Comparison of ENCODE assay signal across 1 cellular context in the genomic region with DNA sequence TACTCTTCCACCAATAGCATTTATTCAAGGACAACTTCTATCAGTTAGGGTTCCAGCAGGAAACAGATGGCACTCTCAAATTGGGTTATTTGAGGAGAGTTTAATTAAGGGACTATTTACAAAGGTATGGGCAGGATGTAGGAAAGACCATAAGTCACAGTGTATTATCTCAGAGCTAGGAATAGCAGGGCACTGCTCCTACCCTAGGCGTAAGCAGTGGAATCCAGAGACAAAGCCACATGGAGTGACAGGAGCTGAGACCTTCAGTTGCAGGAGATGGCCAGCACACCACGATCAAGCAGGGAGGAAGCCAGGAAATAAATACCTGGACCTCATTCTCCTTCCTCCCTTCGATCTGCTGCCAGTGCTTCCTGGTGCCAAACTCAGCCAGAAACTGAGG.
TF ChIP-seq lines count a peak whose summit lies in the region.

No MANE protein-coding gene starts in this region.

TF ChIP-seq in H1, 55 proteins besides CTCF, POLR2A, EP300 and RAD21:
- TF ChIP-seq CHD7 (IDR thresholded peaks at IDR 0.05; ENCODE audit: insufficient replicate concordance, low read length), result no peak
- no peak for TF ChIP-seq KDM5A (IDR thresholded peaks at IDR 0.05; ENCODE audit: low read length)
- no peak for TF ChIP-seq POLR2AphosphoS5 (IDR thresholded peaks at IDR 0.05; ENCODE audit: low read depth, low read length)
- no peak for TF ChIP-seq SP1 (IDR thresholded peaks at IDR 0.05; ENCODE audit: low read depth, low read length)
- TF ChIP-seq SP4 (IDR thresholded peaks at IDR 0.05; ENCODE audit: low read length), result no peak
- TF ChIP-seq MAFK (IDR thresholded peaks at IDR 0.05; ENCODE audit: low read depth, low read length), result no peak
- TF ChIP-seq JUND (IDR thresholded peaks at IDR 0.05; ENCODE audit: low read length), result no peak
- TF ChIP-seq EGR1 (IDR thresholded peaks at IDR 0.05; ENCODE audit: borderline replicate concordance, low read depth, low read length), result no peak
- TF ChIP-seq NANOG (IDR thresholded peaks at IDR 0.05; ENCODE audit: insufficient read depth, low read depth, low read length, poor library complexity, severe bottlenecking), result no peak
- TF ChIP-seq TBP (IDR thresholded peaks at IDR 0.05; ENCODE audit: low read depth, low read length), result no peak
- TF ChIP-seq POU5F1 (IDR thresholded peaks at IDR 0.05; ENCODE audit: low read depth, low read length), result no peak
- TF ChIP-seq NRF1 (IDR thresholded peaks at IDR 0.05; ENCODE audit: low read depth, low read length), result no peak
- TF ChIP-seq CHD2 (IDR thresholded peaks at IDR 0.05; ENCODE audit: low read length), result no peak
- TF ChIP-seq FOSL1 (IDR thresholded peaks at IDR 0.05; ENCODE audit: insufficient read depth, low read depth, low read length), result no peak
- TF ChIP-seq CBX8 (IDR thresholded peaks at IDR 0.05; ENCODE audit: borderline replicate concordance, low read depth, low read length), result no peak
- no peak for TF ChIP-seq JUN (IDR thresholded peaks at IDR 0.05; ENCODE audit: low read depth, low read length)
- no peak for TF ChIP-seq SRF (IDR thresholded peaks at IDR 0.05; ENCODE audit: low read depth, low read length)
- no peak for TF ChIP-seq CTBP2 (IDR thresholded peaks at IDR 0.05; ENCODE audit: borderline replicate concordance, insufficient read depth, insufficient read length, low read length)
